In the genomic region with DNA sequence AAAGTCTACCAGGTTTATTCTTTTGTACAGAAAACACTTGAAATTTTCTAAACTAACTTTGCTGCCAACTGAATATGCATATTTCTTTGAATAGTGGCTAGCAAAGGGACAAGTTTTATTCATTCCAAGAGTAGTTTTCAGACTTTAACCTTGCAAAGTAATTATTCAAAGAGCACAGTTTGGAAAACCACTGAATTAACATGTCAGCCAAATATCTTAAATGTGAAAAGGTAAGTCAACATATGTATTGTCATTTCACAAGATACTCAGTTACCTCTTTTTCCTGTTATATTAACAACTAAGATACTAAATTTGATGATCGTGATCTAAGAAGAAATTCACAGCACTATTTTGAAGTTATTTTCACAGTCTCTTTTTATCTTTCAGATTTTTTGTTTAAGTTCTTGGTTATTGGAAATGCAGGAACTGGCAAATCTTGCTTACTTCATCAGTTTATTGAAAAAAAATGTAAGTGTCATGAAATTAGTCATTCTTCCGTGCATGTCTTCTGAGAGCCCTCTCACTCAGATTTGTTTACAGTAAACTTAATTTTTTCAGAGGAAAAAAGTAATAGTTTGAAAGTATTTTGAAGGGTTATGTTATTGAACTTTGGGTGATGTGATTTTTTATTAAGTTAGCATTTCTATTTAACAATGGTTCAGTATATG, we compare ENCODE assay signal across 18 cellular contexts. TPM values are rescaled to one million over a fixed set of nuclear protein-coding genes. Genes with fewer than 3 reads are reported as not detected.
DNase-seq lines count a peak whose midpoint lies in the region; ATAC-seq, FAIRE-seq and TF ChIP-seq lines count a peak whose summit lies in the region.
"Had no signal": no experiment of that assay in that cellular context is flagged by ENCODE, and none has a peak within 500 bp of the region (broad histone marks: within the 10 kb centered on the region; RNA-seq: fewer than 3 reads in every experiment).

No MANE protein-coding gene starts in this region.

- FAIRE-seq in A549 (lab: Jason Lieb, UNC): no peak
- no peak for FAIRE-seq in frontal cortex (lab: Jason Lieb, UNC)

- POLR2A ChIA-PET in A549 (lab: Yijun Ruan, JAX): no interaction called here
- POLR2A ChIA-PET in CD4-positive, alpha-beta memory T cell (lab: Charles Lee; ENCODE audit: partially characterized antibody): no interaction called here

- H3K4me1 ChIP-seq in A549: peaks cover 11% of the 10 kb centered on the region; the same call in 1 of the 3 replicates
- H3K4me1 ChIP-seq in CD4-positive, alpha-beta memory T cell (ENCODE audit: insufficient read depth, low read length): peaks cover 20% of the 10 kb centered on the region

- H3K4me2 ChIP-seq in A549: no peak overlapping the region

- H3K36me3 Mint-ChIP-seq in CD4-positive, alpha-beta memory T cell: peaks cover 48 to 66% of the 10 kb centered on the region in 2 donors
- H3K36me3 Mint-ChIP-seq in activated T-helper 1 cell treated with anti-CD3 and anti-CD28 coated beads, Interleukin-12 subunit alpha, Interleukin-12 subunit beta, Interleukin-2, Interleukin-4 antibody, amounts not matched to agents 30 ng/mL and 10 ng/mL and 1 ng/mL, durations not matched to agents 14 hours and 24 hours and 36 hours (ENCODE audit: low read depth): peaks cover 44% of the 10 kb centered on the region
- H3K36me3 Mint-ChIP-seq in glutamatergic neuron (ENCODE audit: unreplicated experiment): peaks cover 8% of the 10 kb centered on the region

- peak overlapping the region in 3 of 7 donors; percentile 5 to 61 (median 32) for H3K27ac Mint-ChIP-seq in CD4-positive, alpha-beta memory T cell
- H3K27ac Mint-ChIP-seq in activated T-helper 1 cell treated with anti-CD3 and anti-CD28 coated beads, Interleukin-12 subunit alpha, Interleukin-12 subunit beta, Interleukin-2, Interleukin-4 antibody, amounts not matched to agents 30 ng/mL and 10 ng/mL and 1 ng/mL, durations not matched to agents 14 hours and 24 hours and 36 hours: peak overlapping the region; percentile 16
- no peak overlapping the region for H3K27ac Mint-ChIP-seq in glutamatergic neuron (ENCODE audit: unreplicated experiment)

- H3K9me3 Mint-ChIP-seq in CD4-positive, alpha-beta memory T cell: peaks cover 0 to 8% (median 3%) of the 10 kb centered on the region in 8 donors
- H3K9me3 Mint-ChIP-seq in activated T-helper 1 cell treated with anti-CD3 and anti-CD28 coated beads, Interleukin-12 subunit alpha, Interleukin-12 subunit beta, Interleukin-2, Interleukin-4 antibody, amounts not matched to agents 30 ng/mL and 10 ng/mL and 1 ng/mL, durations not matched to agents 14 hours and 24 hours and 36 hours: peaks cover 8% of the 10 kb centered on the region
- peaks cover 1% of the 10 kb centered on the region for H3K9me3 Mint-ChIP-seq in glutamatergic neuron (ENCODE audit: unreplicated experiment)
- H3K9me3 Mint-ChIP-seq: H9 had no signal

- no peaks in the 10 kb centered on the region for H3K27me3 Mint-ChIP-seq in CD4-positive, alpha-beta memory T cell
- no peaks in the 10 kb centered on the region for H3K27me3 Mint-ChIP-seq in activated T-helper 1 cell treated with anti-CD3 and anti-CD28 coated beads, Interleukin-12 subunit alpha, Interleukin-12 subunit beta, Interleukin-2, Interleukin-4 antibody, amounts not matched to agents 30 ng/mL and 10 ng/mL and 1 ng/mL, durations not matched to agents 14 hours and 24 hours and 36 hours (ENCODE audit: insufficient read depth)
- peaks cover 4% of the 10 kb centered on the region for H3K27me3 Mint-ChIP-seq in glutamatergic neuron (ENCODE audit: unreplicated experiment)
- H3K27me3 Mint-ChIP-seq: naive thymus-derived CD8-positive, alpha-beta T cell; progenitor cell of endocrine pancreas had no signal

- H3K27me3 ChIP-seq in CD4-positive, alpha-beta memory T cell (ENCODE audit: insufficient read depth, low read length): no peaks in the 10 kb centered on the region
- H3K27me3 ChIP-seq: brain microvascular endothelial cell had no signal

- DNase-seq in A549 (ENCODE audit: low read depth in 1 of 2, low spot score in 1 of 2) (no peak), fibroblast of peridontal ligament (ENCODE audit: extremely low read depth) (peak; percentile 21), NCI-H1930 (lab: John Stamatoyannopoulos, UW) (no peak), glutamatergic neuron (no peak), globus pallidus (ENCODE audit: low spot score) (no peak), frontal cortex (ENCODE audit: low spot score in 2 of 2) (no peak)
- peak in 1 of 5 donors; percentile 5 for DNase-seq in CD4-positive, alpha-beta memory T cell
- no peak for DNase-seq in activated T-helper 1 cell treated with anti-CD3 and anti-CD28 coated beads, Interleukin-12 subunit alpha, Interleukin-12 subunit beta, Interleukin-2, Interleukin-4 antibody, amounts not matched to agents 30 ng/mL and 10 ng/mL and 1 ng/mL, durations not matched to agents 14 hours and 24 hours and 36 hours (ENCODE audit: low spot score)
- DNase-seq: brain microvascular endothelial cell; Calu3; H9; MM.1S; naive thymus-derived CD8-positive, alpha-beta T cell; NCI-H187 treated with DMSO at 0.1 percent for 48 hours; NCI-H446 treated with DMSO at 0.1 percent for 48 hours; stimulated activated CD8-positive, alpha-beta memory T cell treated with anti-CD3 and anti-CD28 coated beads, Interleukin-4, amount 100 ng/mL, for 48 hours; SW 1271 had no signal

- CTCF ChIA-PET in A549 (lab: Yijun Ruan, JAX): no interaction called here
- CTCF ChIA-PET in CD4-positive, alpha-beta memory T cell (lab: Charles Lee; ENCODE audit: partially characterized antibody): no interaction called here

- H3K27ac ChIP-seq in A549: no peak overlapping the region
- no peak overlapping the region for H3K27ac ChIP-seq in CD4-positive, alpha-beta memory T cell (ENCODE audit: low read depth, low read length)
- H3K27ac ChIP-seq: brain microvascular endothelial cell had no signal

- no peak for TF ChIP-seq RAD21 in A549 (conservative IDR thresholded peaks at IDR 0.05 in 1 of 2, IDR thresholded peaks at IDR 0.05 in 1 of 2)

- WGBS in A549 (ENCODE audit: missing lambda C conversion rate): 82% methylated on average over 2 of the region's 2 CpGs

- no peak for ATAC-seq in A549
- ATAC-seq: naive thymus-derived CD8-positive, alpha-beta T cell had no signal

- no peak for TF ChIP-seq POLR2A in A549 (IDR thresholded peaks at IDR 0.05; ENCODE audit: low read length)

- no peak for TF ChIP-seq EP300 in A549 (IDR thresholded peaks at IDR 0.05)

- peak overlapping the region in 5 of 8 donors; percentile 11 to 59 (median 36) for H3K4me3 Mint-ChIP-seq in CD4-positive, alpha-beta memory T cell
- no peak overlapping the region for H3K4me3 Mint-ChIP-seq in activated T-helper 1 cell treated with anti-CD3 and anti-CD28 coated beads, Interleukin-12 subunit alpha, Interleukin-12 subunit beta, Interleukin-2, Interleukin-4 antibody, amounts not matched to agents 30 ng/mL and 10 ng/mL and 1 ng/mL, durations not matched to agents 14 hours and 24 hours and 36 hours
- no peak overlapping the region for H3K4me3 Mint-ChIP-seq in glutamatergic neuron (ENCODE audit: unreplicated experiment)
- H3K4me3 Mint-ChIP-seq: H9 had no signal

- no peak overlapping the region for H3K4me3 ChIP-seq in A549
- H3K4me3 ChIP-seq in CD4-positive, alpha-beta memory T cell (ENCODE audit: low read length in 2 of 2): no peak overlapping the region

- no peak for TF ChIP-seq CTCF in A549 (IDR thresholded peaks at IDR 0.05)
- no peak for TF ChIP-seq CTCF in glutamatergic neuron (IDR thresholded peaks at IDR 0.05; ENCODE audit: partially characterized antibody, unreplicated experiment)

- no peaks in the 10 kb centered on the region for H3K9me3 ChIP-seq in A549
- no peaks in the 10 kb centered on the region for H3K9me3 ChIP-seq in CD4-positive, alpha-beta memory T cell (ENCODE audit: control insufficient read depth in 1 of 2, low read length in 2 of 2)

- intact Hi-C loops in CD4-positive, alpha-beta memory T cell (cut with micrococcal nuclease): no loop called here
- intact Hi-C loops in activated T-helper 1 cell treated with anti-CD3 and anti-CD28 coated beads, Interleukin-12 subunit alpha, Interleukin-12 subunit beta, Interleukin-2, Interleukin-4 antibody, amounts not matched to agents 30 ng/mL and 10 ng/mL and 1 ng/mL, durations not matched to agents 14 hours and 24 hours and 36 hours (cut with micrococcal nuclease): loop anchor here (1.0 to 2.0 kb wide), 4 partner anchors 15 to 256 kb away; partner anchors contain the start of genes CCSAP and RAB4A

- peaks cover 29 to 56% (median 45%) of the 10 kb centered on the region in 4 donors for H3K4me1 Mint-ChIP-seq in CD4-positive, alpha-beta memory T cell
- peaks cover 41% of the 10 kb centered on the region for H3K4me1 Mint-ChIP-seq in activated T-helper 1 cell treated with anti-CD3 and anti-CD28 coated beads, Interleukin-12 subunit alpha, Interleukin-12 subunit beta, Interleukin-2, Interleukin-4 antibody, amounts not matched to agents 30 ng/mL and 10 ng/mL and 1 ng/mL, durations not matched to agents 14 hours and 24 hours and 36 hours (ENCODE audit: low read depth)
- peaks cover 18% of the 10 kb centered on the region for H3K4me1 Mint-ChIP-seq in glutamatergic neuron (ENCODE audit: low read depth, unreplicated experiment)

- H3K36me3 ChIP-seq in CD4-positive, alpha-beta memory T cell (ENCODE audit: insufficient read depth, low read length): peaks cover 6% of the 10 kb centered on the region
- H3K36me3 ChIP-seq: brain microvascular endothelial cell had no signal

RNA-seq across cellular contexts. Expression of gene RAB4A, which starts 15.3 kb away (rescaled TPM):
- 20.6 and 38.4 TPM in 2 replicates for polyA plus RNA-seq in A549 (2011; rRNA removed)
- polyA plus RNA-seq in A549 (2012; cell fraction: cytosol; rRNA removed): 20.2 and 22.2 TPM in 2 replicates
- polyA plus RNA-seq in A549 (2012; cell fraction: nucleus; rRNA removed): 10.3 and 11.0 TPM in 2 replicates
- 31.0 to 31.7 TPM (median 31.5 TPM) in 3 replicates for polyA plus RNA-seq in A549 (2017; fragmentation: RNase III; extraction: RNeasy Plus Mini Kit Qiagen cat#74134 plus additional on column Dnase treatment)
- 5.3 and 6.3 TPM in 2 replicates for polyA minus RNA-seq in A549 (2011; rRNA and poly(A)+ RNA removed)
- total RNA-seq in CD4-positive, alpha-beta memory T cell: 10 to 100 TPM; 43.7 to 44.9 TPM
- 10 to 100 TPM; 18.8 to 23.0 TPM for polyA plus RNA-seq in CD4-positive, alpha-beta memory T cell
- 29.0 and 29.3 TPM in 2 replicates for total RNA-seq in activated T-helper 1 cell treated with anti-CD3 and anti-CD28 coated beads, Interleukin-12 subunit alpha, Interleukin-12 subunit beta, Interleukin-2, Interleukin-4 antibody, amounts not matched to agents 30 ng/mL and 10 ng/mL and 1 ng/mL, durations not matched to agents 14 hours and 24 hours and 36 hours
- 63.0 TPM for total RNA-seq in glutamatergic neuron (ENCODE audit: unreplicated experiment)
- 38.7 TPM for total RNA-seq in frontal cortex

RNA-seq across cellular contexts. Expression of gene CCSAP, which starts 56.6 kb away (rescaled TPM):
- polyA plus RNA-seq in A549 (2011; rRNA removed) (7.2 and 9.1 TPM in 2 replicates), A549 (2017; fragmentation: RNase III; extraction: RNeasy Plus Mini Kit Qiagen cat#74134 plus additional on column Dnase treatment) (6.1 to 6.4 TPM (median 6.1 TPM) in 3 replicates)
- polyA plus RNA-seq in A549 (2012; cell fraction: cytosol; rRNA removed): 1.6 TPM in 2 replicates
- 1.1 and 2.1 TPM in 2 replicates for polyA plus RNA-seq in A549 (2012; cell fraction: nucleus; rRNA removed)
- 4.6 and 4.8 TPM in 2 replicates for polyA minus RNA-seq in A549 (2011; rRNA and poly(A)+ RNA removed)
- total RNA-seq in CD4-positive, alpha-beta memory T cell: 10 to 100 TPM; 17.5 to 18.3 TPM
- polyA plus RNA-seq in CD4-positive, alpha-beta memory T cell: 1 to 10 TPM; 3.9 to 4.1 TPM
- 11.6 and 11.9 TPM in 2 replicates for total RNA-seq in activated T-helper 1 cell treated with anti-CD3 and anti-CD28 coated beads, Interleukin-12 subunit alpha, Interleukin-12 subunit beta, Interleukin-2, Interleukin-4 antibody, amounts not matched to agents 30 ng/mL and 10 ng/mL and 1 ng/mL, durations not matched to agents 14 hours and 24 hours and 36 hours
- total RNA-seq in glutamatergic neuron (ENCODE audit: unreplicated experiment) (18.5 TPM), frontal cortex (224 TPM)

Comparison
In these comparisons a context has a peak if more than half of its experiments do, and no peak if none do; other contexts are left out.
1. H3K4me3 Mint-ChIP-seq: peak in CD4-positive, alpha-beta memory T cell (5 of 8); none in activated T-helper 1 cell treated with anti-CD3 and anti-CD28 coated beads, Interleukin-12 subunit alpha, Interleukin-12 subunit beta, Interleukin-2, Interleukin-4 antibody, amounts not matched to agents 30 ng/mL and 10 ng/mL and 1 ng/mL, durations not matched to agents 14 hours and 24 hours and 36 hours (single experiment) and glutamatergic neuron (single experiment).
2. RNA of gene CCSAP, which starts 56.6 kb away (total RNA-seq): 224 TPM in frontal cortex (single experiment); 18.5 TPM in glutamatergic neuron (single experiment), 17.5 to 18.3 TPM in CD4-positive, alpha-beta memory T cell and 11.6 to 11.9 TPM in activated T-helper 1 cell treated with anti-CD3 and anti-CD28 coated beads, Interleukin-12 subunit alpha, Interleukin-12 subunit beta, Interleukin-2, Interleukin-4 antibody, amounts not matched to agents 30 ng/mL and 10 ng/mL and 1 ng/mL, durations not matched to agents 14 hours and 24 hours and 36 hours; every median in the first group is over 10 times any median in the second.